ENCODE assay signal across 3 cellular contexts in genomic region chr17:15730535-15730934, GRCh38. TPM values are rescaled to one million over a fixed set of nuclear protein-coding genes. Genes with fewer than 3 reads are reported as not detected.
"Had no signal": no experiment of that assay in that cellular context is flagged by ENCODE, and none has a peak within 500 bp of the region (broad histone marks: within the 10 kb centered on the region; RNA-seq: fewer than 3 reads in every experiment).

No MANE protein-coding gene starts in this region.

RNA-seq across cellular contexts. Expression of gene TBC1D26, which starts 1.5 kb away (rescaled TPM):
- total RNA-seq: GM23248, H4, HFFc6 had no signal
- polyA plus RNA-seq: GM23248 had no signal
